24 cellular contexts compared by ENCODE assay signal in genomic region chr19:787551-787950, GRCh38. TPM values are rescaled to one million over a fixed set of nuclear protein-coding genes. Genes with fewer than 3 reads are reported as not detected.
DNase-seq lines count a peak whose midpoint lies in the region; ATAC-seq and TF ChIP-seq lines count a peak whose summit lies in the region.
"Had no signal": no experiment of that assay in that cellular context is flagged by ENCODE, and none has a peak within 500 bp of the region (broad histone marks: within the 10 kb centered on the region; RNA-seq: fewer than 3 reads in every experiment).

No MANE protein-coding gene starts in this region.

- H3K36me3 Mint-ChIP-seq in endothelial cell (ENCODE audit: low read depth, unreplicated experiment) = no peaks in the 10 kb centered on the region
- H3K36me3 Mint-ChIP-seq in nephron progenitor cell (ENCODE audit: low read depth) = no peaks in the 10 kb centered on the region
- H3K36me3 Mint-ChIP-seq: CD4-positive, CD25-positive, alpha-beta regulatory T cell; IgD-negative memory B cell had no signal

- H3K4me1 Mint-ChIP-seq in endothelial cell (ENCODE audit: unreplicated experiment) (peaks cover 38% of the 10 kb centered on the region), nephron progenitor cell (peaks cover 56% of the 10 kb centered on the region)
- H3K4me1 Mint-ChIP-seq: IgD-negative memory B cell had no signal

- H3K4me3 ChIP-seq in NT2/D1 (ENCODE audit: insufficient read length, low read depth) = no peak overlapping the region
- H3K4me3 ChIP-seq: A549, GM12878, GM23248, HAP-1 had no signal

- ATAC-seq in GM19452 (IDR thresholded peaks at IDR 0.05; ENCODE audit: unreplicated experiment) = no peak
- no peak for ATAC-seq in GM21529 (IDR thresholded peaks at IDR 0.05; ENCODE audit: unreplicated experiment)
- ATAC-seq: A549, GM12878 had no signal

- no peaks in the 10 kb centered on the region for H3K27me3 ChIP-seq in NT2/D1 (ENCODE audit: insufficient read depth, insufficient read length)

- DNase-seq in ELF-1 (ENCODE audit: low read depth, low spot score) (peak; percentile 65), NT2/D1 (ENCODE audit: low read depth, low spot score) (no peak), endothelial cell (ENCODE audit: low spot score) (no peak), nephron progenitor cell (no peak), DMS53 (lab: John Stamatoyannopoulos, UW) (no peak), NCI-H2171 treated with DMSO at 0.1 percent for 48 hours (lab: John Stamatoyannopoulos, UW) (no peak)
- DNase-seq: CD4-positive, CD25-positive, alpha-beta regulatory T cell; DMS79 treated with DMSO at 0.1 percent for 48 hours; GM23248; NCI-H1105; NCI-H146; NCI-H2029; NCI-H226; NCI-H524; NCI-H774; Right ventricle myocardium superior had no signal

- H3K4me1 ChIP-seq in NT2/D1 (ENCODE audit: insufficient read depth, insufficient read length) = peaks cover 12% of the 10 kb centered on the region

- H3K27me3 Mint-ChIP-seq in endothelial cell (ENCODE audit: unreplicated experiment) (peaks cover 9% of the 10 kb centered on the region), nephron progenitor cell (ENCODE audit: low read depth, poor library complexity) (peaks cover 5% of the 10 kb centered on the region)

- H3K27ac Mint-ChIP-seq in endothelial cell (ENCODE audit: unreplicated experiment) (peak overlapping the region; percentile 30), nephron progenitor cell (peak overlapping the region; percentile 68)
- H3K27ac Mint-ChIP-seq: CD4-positive, CD25-positive, alpha-beta regulatory T cell; IgD-negative memory B cell had no signal

- no peak overlapping the region for H3K4me3 Mint-ChIP-seq in endothelial cell (ENCODE audit: unreplicated experiment)
- H3K4me3 Mint-ChIP-seq in nephron progenitor cell = no peak overlapping the region
- H3K4me3 Mint-ChIP-seq: CD4-positive, CD25-positive, alpha-beta regulatory T cell had no signal

- peaks cover 23% of the 10 kb centered on the region for H3K36me3 ChIP-seq in NT2/D1 (ENCODE audit: insufficient read depth, insufficient read length, low read length)

- peak overlapping the region; percentile 21 for H3K9ac ChIP-seq in NT2/D1 (ENCODE audit: insufficient read length, low read depth)
- H3K9ac ChIP-seq: GM23248 had no signal

- H3K9me3 Mint-ChIP-seq in endothelial cell (ENCODE audit: unreplicated experiment) = no peaks in the 10 kb centered on the region
- H3K9me3 Mint-ChIP-seq in nephron progenitor cell = no peaks in the 10 kb centered on the region
- H3K9me3 Mint-ChIP-seq: CD4-positive, CD25-positive, alpha-beta regulatory T cell; IgD-negative memory B cell had no signal

- H3K9me3 ChIP-seq in NT2/D1 (ENCODE audit: insufficient read depth, low read length) = no peaks in the 10 kb centered on the region
- H3K9me3 ChIP-seq: A549, HAP-1 had no signal

- TF ChIP-seq CTCF in endothelial cell (IDR thresholded peaks at IDR 0.05; ENCODE audit: unreplicated experiment) (no peak), nephron progenitor cell (IDR thresholded peaks at IDR 0.05) (no peak)

RNA-seq across cellular contexts. Expression of gene PTBP1, which starts 9.7 kb away (rescaled TPM):
- 614 TPM for total RNA-seq in endothelial cell (ENCODE audit: unreplicated experiment)

RNA-seq across cellular contexts. Expression of gene PLPPR3, which starts 34.2 kb away (rescaled TPM):
- total RNA-seq in endothelial cell (ENCODE audit: unreplicated experiment) = 17.6 TPM
- total RNA-seq: CD4-positive, CD25-positive, alpha-beta regulatory T cell; GM12878; OCI-LY7; Right ventricle myocardium superior had no signal

RNA-seq across cellular contexts. Expression of gene MISP, which starts 36.6 kb away (rescaled TPM):
- total RNA-seq in endothelial cell (ENCODE audit: unreplicated experiment) = not detected
- total RNA-seq: CD4-positive, CD25-positive, alpha-beta regulatory T cell; GM12878; GM23248; Right ventricle myocardium superior; SK-MEL-5 had no signal

RNA-seq across cellular contexts. Expression of gene AZU1, which starts 40.1 kb away (rescaled TPM):
- total RNA-seq in endothelial cell (ENCODE audit: unreplicated experiment) = 0.21 TPM
- total RNA-seq: GM12878, GM23248, OCI-LY7, Right ventricle myocardium superior, SK-MEL-5 had no signal

RNA-seq across cellular contexts. Expression of gene PRTN3, which starts 53.2 kb away (rescaled TPM):
- total RNA-seq in endothelial cell (ENCODE audit: unreplicated experiment) = not detected
- total RNA-seq: CD4-positive, CD25-positive, alpha-beta regulatory T cell; GM12878; GM23248; OCI-LY7; Right ventricle myocardium superior; SK-MEL-5 had no signal
